9 cellular contexts compared by ENCODE assay signal in the genomic region with DNA sequence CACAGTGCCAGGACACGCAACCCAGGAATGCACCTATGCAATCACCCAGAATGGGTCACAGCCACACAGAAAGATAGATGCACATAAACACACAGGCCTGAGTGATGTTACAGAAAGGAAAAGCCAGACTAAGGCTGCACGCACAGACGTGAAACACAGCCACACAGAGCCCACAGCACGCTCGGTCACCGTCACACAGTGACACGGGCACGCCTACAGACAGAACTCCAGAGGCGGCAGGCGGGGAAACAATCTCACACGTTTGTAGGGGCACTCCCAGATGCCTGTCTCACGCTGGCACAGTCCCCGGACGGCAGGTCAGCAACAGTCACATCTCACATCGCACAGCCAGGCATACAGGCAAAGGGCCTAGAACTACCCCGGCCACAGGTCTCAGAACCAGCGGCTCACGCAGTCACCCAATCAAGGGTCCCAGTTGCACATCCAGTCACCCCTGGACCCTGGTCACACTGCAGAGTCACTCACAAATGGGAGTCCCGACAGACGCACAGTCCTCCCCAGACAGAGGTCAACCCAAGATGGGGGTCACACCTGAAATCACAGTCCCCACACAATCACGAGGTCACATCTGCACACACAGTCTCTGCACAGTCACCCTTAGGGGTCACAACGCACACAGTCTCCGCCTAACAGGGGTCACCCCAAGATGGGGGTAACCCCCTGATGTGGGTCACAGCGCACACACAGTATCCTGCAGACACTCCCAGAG. TPM values are rescaled to one million over a fixed set of nuclear protein-coding genes. Genes with fewer than 3 reads are reported as not detected.
A peak's percentile ranks its signal among the peaks of the same experiment; 100 is the strongest.
DNase-seq lines count a peak whose midpoint lies in the region; ATAC-seq and TF ChIP-seq lines count a peak whose summit lies in the region.
"Had no signal": no experiment of that assay in that cellular context is flagged by ENCODE, and none has a peak within 500 bp of the region (broad histone marks: within the 10 kb centered on the region; RNA-seq: fewer than 3 reads in every experiment).

No MANE protein-coding gene starts in this region.

- H3K4me3 Mint-ChIP-seq in central memory CD8-positive, alpha-beta T cell, result peak overlapping the region; percentile 88

- intact Hi-C loops in lower leg skin (cut with DNase I; ENCODE audit: low total_unique reads), result no loop called here

- peaks cover 4 to 27% (median 20%) of the 10 kb centered on the region in 11 experiments; a peak in 18 of 22 replicates for H3K36me3 ChIP-seq in BLaER1 treated with 17β-estradiol and CSF1 and Interleukin-3, amounts not matched to agents 10 nM and 100 nM

- no peaks in the 10 kb centered on the region for H3K9me3 Mint-ChIP-seq in central memory CD8-positive, alpha-beta T cell

- no peaks in the 10 kb centered on the region for H3K27me3 ChIP-seq in BLaER1 treated with 17β-estradiol and CSF1 and Interleukin-3, amounts not matched to agents 10 nM and 100 nM

- peaks cover 43 to 86% (median 66%) of the 10 kb centered on the region in 10 experiments for H3K4me1 ChIP-seq in BLaER1 treated with 17β-estradiol and CSF1 and Interleukin-3, amounts not matched to agents 10 nM and 100 nM

- WGBS in lower leg skin, 2 donors, result 2 to 3% methylated on average over 20 of the region's 24 CpGs

- H3K9ac ChIP-seq in BLaER1 treated with 17β-estradiol and CSF1 and Interleukin-3, amounts not matched to agents 10 nM and 100 nM, result peak overlapping the region; percentile 90 to 96 (median 93)

- peak overlapping the region; percentile 81 to 99 (median 96) for H3K4me2 ChIP-seq in BLaER1 treated with 17β-estradiol and CSF1 and Interleukin-3, amounts not matched to agents 10 nM and 100 nM

- peak overlapping the region; percentile 95 for H3K27ac Mint-ChIP-seq in central memory CD8-positive, alpha-beta T cell (ENCODE audit: low read depth)

- H4K20me1 ChIP-seq in BLaER1 treated with 17β-estradiol and CSF1 and Interleukin-3, amounts not matched to agents 10 nM and 100 nM, result peaks cover 3 to 40% (median 21%) of the 10 kb centered on the region in 11 experiments; a peak in 16 of 22 replicates

- TF ChIP-seq CTCF in GM20000 (IDR thresholded peaks at IDR 0.05; ENCODE audit: extremely low read depth, missing control alignments) (no peak), lower leg skin (IDR thresholded peaks at IDR 0.05) (no peak)

- H3K27ac ChIP-seq in BLaER1 treated with 17β-estradiol and CSF1 and Interleukin-3, amounts not matched to agents 10 nM and 100 nM, result peak overlapping the region; percentile 83 to 92 (median 89)

- peak; percentile 32 for DNase-seq in GM20000 (ENCODE audit: low spot score)
- DNase-seq in HT-29 (ENCODE audit: low spot score), result peak; percentile 43
- DNase-seq in activated CD4-positive, CD25-positive, alpha-beta regulatory T cell treated with anti-CD3 and anti-CD28 coated beads, Interleukin-2, amount 50 U/mL, for 72 hours, result peak; percentile 69
- DNase-seq in central memory CD8-positive, alpha-beta T cell (ENCODE audit: low spot score in 2 of 2), result peak; percentile 44 to 71
- DNase-seq in lower leg skin (ENCODE audit: low spot score in 2 of 2), result peak in 1 of 2 donors; percentile 95
- DNase-seq in stimulated activated CD4-positive, alpha-beta T cell treated with anti-CD3 and anti-CD28 coated beads, TNF-alpha, amount 100 ng/mL, for 24 hours (ENCODE audit: low read depth in 3 of 3), result peak; percentile 35 to 68 (median 57)
- DNase-seq in SKM-1 treated with dmso at 0.1 percent for 144 hours (lab: John Stamatoyannopoulos, UW; ENCODE audit: unreplicated experiment), result no peak

- peaks cover 15% of the 10 kb centered on the region for H3K36me3 Mint-ChIP-seq in central memory CD8-positive, alpha-beta T cell (ENCODE audit: insufficient read depth)

- peaks cover 0 to 6% (median 0%) of the 10 kb centered on the region in 11 experiments; a peak in 6 of 22 replicates for H3K9me3 ChIP-seq in BLaER1 treated with 17β-estradiol and CSF1 and Interleukin-3, amounts not matched to agents 10 nM and 100 nM (replicated peaks in 1 of 11)

- no peaks in the 10 kb centered on the region for H3K27me3 Mint-ChIP-seq in central memory CD8-positive, alpha-beta T cell

- peak; percentile 75 for ATAC-seq in central memory CD8-positive, alpha-beta T cell (replicated peaks; ENCODE audit: extremely low read depth, poor library complexity, severe bottlenecking)

- TF ChIP-seq POLR2A in lower leg skin (IDR thresholded peaks at IDR 0.05), result no peak

- peaks cover 56% of the 10 kb centered on the region for H3K4me1 Mint-ChIP-seq in central memory CD8-positive, alpha-beta T cell

- H3K4me3 ChIP-seq in BLaER1 treated with 17β-estradiol and CSF1 and Interleukin-3, amounts not matched to agents 10 nM and 100 nM, result peak overlapping the region; percentile 81 to 97 (median 90)
- peak overlapping the region; percentile 47 for H3K4me3 ChIP-seq in lower leg skin (ENCODE audit: low read depth, poor library complexity, severe bottlenecking)

RNA-seq across cellular contexts. Expression of gene SSH1, which starts 0.8 kb away (rescaled TPM):
- 10.4 and 13.1 TPM in 2 replicates for total RNA-seq in HT-29 (2014; rRNA removed; shearing (Covaris generic))
- total RNA-seq in lower leg skin, result 10 to 100 TPM in 3 of 4 donors, 1 to 10 TPM in 1; 7.3 to 15.1 (median 13.1) TPM

RNA-seq across cellular contexts. Expression of gene DAO, which starts 23.3 kb away (rescaled TPM):
- total RNA-seq in HT-29 (2014; rRNA removed; shearing (Covaris generic)), result not detected in 2 replicates
- not detected for total RNA-seq in lower leg skin
- total RNA-seq: T-helper 1 cell treated with Interleukin-12 subunit alpha and Interleukin-12 subunit beta and Interleukin-4 antibody, amounts not matched to agents 30 ng/mL and 1 ng/mL, for 36 hours had no signal
